7 cellular contexts compared by ENCODE assay signal in genomic region chr9:63326665-63327064, GRCh38.
DNase-seq lines count a peak whose midpoint lies in the region; ATAC-seq and TF ChIP-seq lines count a peak whose summit lies in the region.
"Not testable (repeated sequence)": the region's sequence is repeated elsewhere in the genome, so short reads cannot be mapped to it uniquely, and the experiment has no call there.

No MANE protein-coding gene starts in this region.

- TF ChIP-seq CTCF in left ventricle myocardium inferior (IDR thresholded peaks at IDR 0.05; ENCODE audit: borderline replicate concordance); right atrium auricular region (IDR thresholded peaks at IDR 0.05); right lobe of liver (IDR thresholded peaks at IDR 0.05): not testable (repeated sequence)

- ATAC-seq in Right ventricle myocardium superior (ENCODE audit: poor library complexity); left lobe of liver; right lobe of liver: not testable (repeated sequence)

- not testable (repeated sequence) for H3K4me1 Mint-ChIP-seq in activated CD4-positive, alpha-beta T cell treated with anti-CD3 and anti-CD28 coated beads, Interleukin-2, amount 10 ng/mL, durations not matched to agents 24 days and 14 days

- H3K27ac ChIP-seq in left ventricle myocardium inferior (replicated peaks) (peak overlapping the region; percentile 67), right lobe of liver (peak overlapping the region in 2 of 3 donors; percentile 15 to 29)
- H3K27ac ChIP-seq in right atrium auricular region: not testable (repeated sequence)

- H3K4me3 Mint-ChIP-seq in activated CD4-positive, alpha-beta T cell treated with anti-CD3 and anti-CD28 coated beads, Interleukin-2, amount 10 ng/mL, durations not matched to agents 24 days and 14 days: not testable (repeated sequence)

- not testable (repeated sequence) for H3K9me3 ChIP-seq in left ventricle myocardium inferior (replicated peaks); right atrium auricular region; right lobe of liver

- H3K36me3 ChIP-seq in left ventricle myocardium inferior, right atrium auricular region, right lobe of liver: not testable (repeated sequence)

- not testable (repeated sequence) for H3K27me3 ChIP-seq in left ventricle myocardium inferior (ENCODE audit: low read depth); right atrium auricular region; right lobe of liver

- peak; percentile 37 for DNase-seq in activated CD4-positive, alpha-beta T cell treated with anti-CD3 and anti-CD28 coated beads, Interleukin-2, amount 10 ng/mL, durations not matched to agents 24 days and 14 days
- DNase-seq in activated effector memory CD4-positive, alpha-beta T cell treated with anti-CD3 and anti-CD28 coated beads, Interleukin-2, amount 50 U/mL, for 16 hours: peak; percentile 30
- DNase-seq in Right ventricle myocardium superior: peak; percentile 19
- not testable (repeated sequence) for DNase-seq in left ventricle myocardium inferior
- peak; percentile 13 for DNase-seq in right atrium auricular region (ENCODE audit: low spot score)
- DNase-seq in left lobe of liver (ENCODE audit: low spot score): peak; percentile 58
- peak; percentile 27 to 63 (median 52) for DNase-seq in right lobe of liver

- 23% methylated on average over 7 of the region's 9 CpGs for WGBS in right lobe of liver (ENCODE audit: insufficient coverage, low coverage, low lambda C conversion rate, missing lambda C conversion rate)

- H3K27ac Mint-ChIP-seq in activated CD4-positive, alpha-beta T cell treated with anti-CD3 and anti-CD28 coated beads, Interleukin-2, amount 10 ng/mL, durations not matched to agents 24 days and 14 days: not testable (repeated sequence)

- intact Hi-C loops in activated CD4-positive, alpha-beta T cell treated with anti-CD3 and anti-CD28 coated beads, Interleukin-2, amount 10 ng/mL, durations not matched to agents 24 days and 14 days (cut with micrococcal nuclease); Right ventricle myocardium superior (cut with DNase I); left ventricle myocardium inferior (cut with micrococcal nuclease); right lobe of liver (cut with DNase I): not testable (repeated sequence)

- H3K4me1 ChIP-seq in left ventricle myocardium inferior, right atrium auricular region, right lobe of liver: not testable (repeated sequence)

- not testable (repeated sequence) for H3K36me3 Mint-ChIP-seq in activated CD4-positive, alpha-beta T cell treated with anti-CD3 and anti-CD28 coated beads, Interleukin-2, amount 10 ng/mL, durations not matched to agents 24 days and 14 days (ENCODE audit: low read depth)

- not testable (repeated sequence) for H3K9me3 Mint-ChIP-seq in activated CD4-positive, alpha-beta T cell treated with anti-CD3 and anti-CD28 coated beads, Interleukin-2, amount 10 ng/mL, durations not matched to agents 24 days and 14 days

- H3K27me3 Mint-ChIP-seq in activated CD4-positive, alpha-beta T cell treated with anti-CD3 and anti-CD28 coated beads, Interleukin-2, amount 10 ng/mL, durations not matched to agents 24 days and 14 days: not testable (repeated sequence)

- not testable (repeated sequence) for TF ChIP-seq POLR2A in right lobe of liver (IDR thresholded peaks at IDR 0.05)

- not testable (repeated sequence) for H3K4me3 ChIP-seq in left ventricle myocardium inferior, right atrium auricular region
- peak overlapping the region in 1 of 3 donors; percentile 14 for H3K4me3 ChIP-seq in right lobe of liver
